In the genomic region with DNA sequence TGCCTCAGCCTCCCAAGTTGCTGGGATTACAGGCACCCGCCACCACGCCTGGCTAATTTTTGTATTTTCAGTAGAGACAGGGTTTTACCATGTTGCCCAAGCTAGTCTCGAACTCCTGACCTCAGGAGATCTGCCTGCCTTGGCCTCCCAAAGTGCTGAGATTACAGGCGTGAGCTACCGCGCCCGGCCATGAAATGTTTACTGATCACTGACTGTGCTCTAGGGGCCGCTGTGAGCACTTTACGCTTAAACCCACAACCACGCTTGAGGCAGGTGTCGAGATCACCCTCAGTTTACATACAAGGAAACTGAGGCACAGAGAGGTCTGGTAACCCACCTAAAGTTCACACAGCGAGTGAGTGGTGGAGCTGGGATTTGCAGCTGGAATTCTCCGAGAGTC, we compare ENCODE assay signal across 3 cellular contexts. TPM values are rescaled to one million over a fixed set of nuclear protein-coding genes. Genes with fewer than 3 reads are reported as not detected.
"Had no signal": no experiment of that assay in that cellular context is flagged by ENCODE, and none has a peak within 500 bp of the region (broad histone marks: within the 10 kb centered on the region; RNA-seq: fewer than 3 reads in every experiment).

No MANE protein-coding gene starts in this region.

RNA-seq across cellular contexts. Expression of a gene that starts 24.7 kb away (rescaled TPM):
- total RNA-seq: HT-29 had no signal
- polyA plus RNA-seq: IgD-negative memory B cell had no signal

RNA-seq across cellular contexts. Expression of a gene that starts 52.7 kb away (rescaled TPM):
- total RNA-seq: H9, HT-29 had no signal
- polyA plus RNA-seq: IgD-negative memory B cell had no signal
